20 cellular contexts compared by ENCODE assay signal in genomic region chr2:206116278-206116677, GRCh38. TPM values are rescaled to one million over a fixed set of nuclear protein-coding genes. Genes with fewer than 3 reads are reported as not detected.
DNase-seq lines count a peak whose midpoint lies in the region; ATAC-seq, FAIRE-seq and TF ChIP-seq lines count a peak whose summit lies in the region.
"Had no signal": no experiment of that assay in that cellular context is flagged by ENCODE, and none has a peak within 500 bp of the region (broad histone marks: within the 10 kb centered on the region; RNA-seq: fewer than 3 reads in every experiment).

No MANE protein-coding gene starts in this region.

- WGBS in K562 (ENCODE audit: insufficient coverage, low coverage, missing lambda C conversion rate), result 92% methylated on average over 15 of the region's 21 CpGs

- no peak overlapping the region for H3K9ac ChIP-seq in K562 (ENCODE audit: insufficient read depth in 1 of 2, low read depth in 2 of 2, low read length in 2 of 2)
- H3K9ac ChIP-seq: BLaER1 had no signal

- no TSS peak for BruUV-seq in K562 (replicated peaks; lab: Mats Ljungman, UMichigan)

- H3K27ac Mint-ChIP-seq in osteocyte (ENCODE audit: unreplicated experiment), result no peak overlapping the region
- H3K27ac Mint-ChIP-seq in activated naive CD8-positive, alpha-beta T cell treated with anti-CD3 and anti-CD28 coated beads for 36 hours, result no peak overlapping the region
- H3K27ac Mint-ChIP-seq: B cell; CD4-positive, CD25-positive, alpha-beta regulatory T cell; CD8-positive, alpha-beta T cell had no signal

- H3K4me2 ChIP-seq in K562 (ENCODE audit: insufficient read depth, low read length), result no peak overlapping the region
- H3K4me2 ChIP-seq: BLaER1 had no signal

- DNase-seq in activated CD8-positive, alpha-beta memory T cell treated with anti-CD3 and anti-CD28 coated beads for 24 hours, result peak; percentile 9
- DNase-seq in activated CD8-positive, alpha-beta memory T cell treated with anti-CD3 and anti-CD28 coated beads, Interleukin-2, amount 50 U/mL, for 48 hours, result no peak
- no peak for DNase-seq in K562 (ENCODE audit: extremely low read depth in 1 of 4, low spot score in 3 of 4)
- peak; percentile 86 for DNase-seq in mesenteric fat pad (ENCODE audit: low spot score)
- DNase-seq in osteocyte (ENCODE audit: extremely low spot score, unreplicated experiment), result peak; percentile 82
- no peak for DNase-seq in activated naive CD8-positive, alpha-beta T cell treated with anti-CD3 and anti-CD28 coated beads for 36 hours
- DNase-seq: Caco-2; CD4-positive, CD25-positive, alpha-beta regulatory T cell; CD8-positive, alpha-beta T cell; DMS153; DND-41; GOT3 had no signal

- no peaks in the 10 kb centered on the region for H3K79me2 ChIP-seq in K562 (ENCODE audit: control insufficient read depth, insufficient read depth, low read length)

- H3K36me3 Mint-ChIP-seq in osteocyte (ENCODE audit: unreplicated experiment), result peaks cover 29% of the 10 kb centered on the region
- peaks cover 45% of the 10 kb centered on the region for H3K36me3 Mint-ChIP-seq in activated naive CD8-positive, alpha-beta T cell treated with anti-CD3 and anti-CD28 coated beads for 36 hours

- H3K4me1 Mint-ChIP-seq in osteocyte (ENCODE audit: unreplicated experiment), result no peaks in the 10 kb centered on the region
- H3K4me1 Mint-ChIP-seq in activated naive CD8-positive, alpha-beta T cell treated with anti-CD3 and anti-CD28 coated beads for 36 hours, result no peaks in the 10 kb centered on the region
- H3K4me1 Mint-ChIP-seq: B cell; CD4-positive, CD25-positive, alpha-beta regulatory T cell had no signal

- no peak overlapping the region for H3K4me3 ChIP-seq in K562
- H3K4me3 ChIP-seq: BLaER1, GM12878, HAP-1 had no signal

- H3K27ac ChIP-seq in K562 (ENCODE audit: extremely low read depth, low read depth, low read length), result no peak overlapping the region
- H3K27ac ChIP-seq: 22Rv1, BLaER1, C4-2B had no signal

- peaks cover 23% of the 10 kb centered on the region; the same call in 1 of the 3 replicates for H3K36me3 ChIP-seq in K562 (ENCODE audit: control insufficient read depth, insufficient read depth, low read length)

- no peak overlapping the region for H2AFZ ChIP-seq in K562 (ENCODE audit: low read depth, low read length)

- H3K9me3 ChIP-seq in K562 (replicated peaks; ENCODE audit: control insufficient read depth, insufficient read depth, low read depth, low read length), result no peaks in the 10 kb centered on the region
- H3K9me3 ChIP-seq: Caco-2, HAP-1 had no signal

- CTCF ChIA-PET in K562 (lab: Yijun Ruan, JAX; ENCODE audit: low intra/inter-chr PET ratio), result no interaction called here

- no peaks in the 10 kb centered on the region for H4K20me1 ChIP-seq in K562 (replicated peaks; ENCODE audit: control insufficient read depth, insufficient read depth, low read length)
- H4K20me1 ChIP-seq: BLaER1 had no signal

- intact Hi-C loops in K562 (cut with micrococcal nuclease), result no loop called here

- ATAC-seq in K562 (no peak), GM18909 (IDR thresholded peaks at IDR 0.05; ENCODE audit: poor library complexity, unreplicated experiment) (no peak)
- ATAC-seq: CD8-positive, alpha-beta T cell; GM12878 had no signal

- POLR2A ChIA-PET in K562 (lab: Yijun Ruan, JAX), result interaction anchor here (0.8 to 1.5 kb wide), 3 partner anchors 12 to 43 kb away, joined by 3 to 4 read pairs (median 4); partner anchors contain the start of genes EEF1B2 and NDUFS1

- no peak for TF ChIP-seq POLR2A in K562 (conservative IDR thresholded peaks at IDR 0.05)

- no peak overlapping the region for H3K4me3 Mint-ChIP-seq in osteocyte (ENCODE audit: unreplicated experiment)
- no peak overlapping the region for H3K4me3 Mint-ChIP-seq in activated naive CD8-positive, alpha-beta T cell treated with anti-CD3 and anti-CD28 coated beads for 36 hours
- H3K4me3 Mint-ChIP-seq: B cell; CD4-positive, CD25-positive, alpha-beta regulatory T cell; CD8-positive, alpha-beta T cell had no signal

- no peak for TF ChIP-seq CTCF in K562 (IDR thresholded peaks at IDR 0.05 in 2 of 3, conservative IDR thresholded peaks at IDR 0.05 in 1 of 3; ENCODE audit: insufficient read depth in 2 of 3, low read depth in 1 of 3, low read length in 3 of 3)
- no peak for TF ChIP-seq CTCF in osteocyte (IDR thresholded peaks at IDR 0.05)

- H3K9me3 Mint-ChIP-seq in osteocyte (ENCODE audit: unreplicated experiment), result no peaks in the 10 kb centered on the region
- peaks cover 7% of the 10 kb centered on the region for H3K9me3 Mint-ChIP-seq in activated naive CD8-positive, alpha-beta T cell treated with anti-CD3 and anti-CD28 coated beads for 36 hours

- no peaks in the 10 kb centered on the region for H3K9me1 ChIP-seq in K562 (ENCODE audit: control insufficient read depth, insufficient read depth, low read length)

- H3K27me3 Mint-ChIP-seq in osteocyte (ENCODE audit: unreplicated experiment), result no peaks in the 10 kb centered on the region
- no peaks in the 10 kb centered on the region for H3K27me3 Mint-ChIP-seq in activated naive CD8-positive, alpha-beta T cell treated with anti-CD3 and anti-CD28 coated beads for 36 hours
- H3K27me3 Mint-ChIP-seq: B cell; CD4-positive, CD25-positive, alpha-beta regulatory T cell had no signal

- no peaks in the 10 kb centered on the region; a peak in 1 of 5 replicates for H3K4me1 ChIP-seq in K562 (replicated peaks in 1 of 2; ENCODE audit: control insufficient read depth in 2 of 2, insufficient read depth in 2 of 2, low read length in 2 of 2)
- H3K4me1 ChIP-seq: BLaER1, HAP-1 had no signal

- TF ChIP-seq RAD21 in K562 (CRISPR knock-in tag; conservative IDR thresholded peaks at IDR 0.05 in 1 of 2, IDR thresholded peaks at IDR 0.05 in 1 of 2), result no peak

- no peak for FAIRE-seq in K562 (lab: Jason Lieb, UNC)
- FAIRE-seq: A204.1, GM12878 had no signal

- no peaks in the 10 kb centered on the region for H3K27me3 ChIP-seq in K562 (ENCODE audit: control insufficient read depth in 2 of 2, insufficient read depth in 2 of 2, low read length in 2 of 2)
- H3K27me3 ChIP-seq: BLaER1 had no signal

- in situ Hi-C loops in K562 (cut with MboI), result no loop called here

- TF ChIP-seq EP300 in K562 (IDR thresholded peaks at IDR 0.05; ENCODE audit: low read length), result no peak

RNA-seq across cellular contexts. Expression of gene INO80D, which starts 30.3 kb away (rescaled TPM):
- total RNA-seq in K562 (2011; cell fraction: chromatin; rRNA removed; ENCODE audit: low replicate concordance), result 25.1 and 27.1 TPM in 2 replicates
- 6.3 and 7.1 TPM in 2 replicates for total RNA-seq in K562 (2011; cell fraction: nucleolus; rRNA removed)
- 9.8 and 13.5 TPM in 2 replicates for total RNA-seq in K562 (2011; cell fraction: nucleoplasm; rRNA removed)
- total RNA-seq in K562 (2014; rRNA removed), result 2.3 and 3.0 TPM in 2 replicates
- total RNA-seq in K562 (2014; rRNA removed; fragmentation: Illumina TruSeq; extraction: Trizol), result 4.0 and 4.1 TPM in 2 replicates
- total RNA-seq in K562 (2015; rRNA removed; fragmentation: Illumina TruSeq; extraction: Trizol), result 4.3 and 4.7 TPM in 2 replicates
- total RNA-seq in K562 (2021), result 7.7 and 8.1 TPM in 2 replicates
- polyA plus RNA-seq in K562 (2011; rRNA removed), result 2.9 and 3.8 TPM in 2 replicates
- polyA plus RNA-seq in K562 (2011; cell fraction: cytosol; rRNA removed), result 1.9 and 2.6 TPM in 2 replicates
- polyA plus RNA-seq in K562 (2011; cell fraction: nucleus; rRNA removed), result 7.3 and 7.8 TPM in 2 replicates
- 0.98 and 1.3 TPM in 2 replicates for polyA plus RNA-seq in K562 (2012)
- polyA plus RNA-seq in K562 (2014; fragmentation: Illumina TruSeq; extraction: Trizol), result 1.5 and 1.7 TPM in 2 replicates
- polyA plus RNA-seq in K562 (2014; fragmentation: Nextera tagmentation; extraction: Ambion mirVana), result 1 to 10 TPM in 1 of 2 experiments, under 1 TPM in 1; 0.64 to 1.4 TPM
- polyA plus RNA-seq in K562 (2014; rRNA removed), result 1.7 and 1.9 TPM in 2 replicates
- polyA minus RNA-seq in K562 (2011; rRNA and poly(A)+ RNA removed), result 16.1 and 21.9 TPM in 2 replicates
- polyA minus RNA-seq in K562 (2011; cell fraction: cytosol; rRNA and poly(A)+ RNA removed), result 6.4 and 9.0 TPM in 2 replicates
- 6.7 and 12.4 TPM in 2 replicates for polyA minus RNA-seq in K562 (2011; cell fraction: nucleus; rRNA and poly(A)+ RNA removed)
- total RNA-seq in mesenteric fat pad, result 22.1 TPM
- total RNA-seq in osteocyte, result 16.2 and 18.9 TPM in 2 replicates
- total RNA-seq in activated naive CD8-positive, alpha-beta T cell treated with anti-CD3 and anti-CD28 coated beads for 36 hours, result 10 to 100 TPM; 15.6 to 16.4 TPM

RNA-seq across cellular contexts. Expression of gene NDUFS1, which starts 43.0 kb away (rescaled TPM):
- 68.9 and 88.3 TPM in 2 replicates for total RNA-seq in K562 (2011; cell fraction: chromatin; rRNA removed; ENCODE audit: low replicate concordance)
- total RNA-seq in K562 (2011; cell fraction: nucleolus; rRNA removed), result 32.9 and 35.0 TPM in 2 replicates
- total RNA-seq in K562 (2011; cell fraction: nucleoplasm; rRNA removed), result 27.6 and 34.6 TPM in 2 replicates
- total RNA-seq in K562 (2014; rRNA removed) (86.8 and 92.7 TPM in 2 replicates), K562 (2014; rRNA removed; fragmentation: Illumina TruSeq; extraction: Trizol) (118 and 143 TPM in 2 replicates), K562 (2015; rRNA removed; fragmentation: Illumina TruSeq; extraction: Trizol) (86.5 and 91.5 TPM in 2 replicates), K562 (2021) (87.9 and 90.5 TPM in 2 replicates), mesenteric fat pad (91.1 TPM), osteocyte (90.5 and 97.2 TPM in 2 replicates)
- polyA plus RNA-seq in K562 (2011; rRNA removed) (84.7 and 130 TPM in 2 replicates), K562 (2014; fragmentation: Illumina TruSeq; extraction: Trizol) (99.8 and 102 TPM in 2 replicates), K562 (2014; fragmentation: Nextera tagmentation; extraction: Ambion mirVana) (100 to 1,000 TPM in 1 of 2 experiments, 10 to 100 TPM in 1; 75.0 to 116 TPM), K562 (2014; rRNA removed) (76.8 and 77.4 TPM in 2 replicates)
- polyA plus RNA-seq in K562 (2011; cell fraction: cytosol; rRNA removed), result 43.2 and 72.6 TPM in 2 replicates
- polyA plus RNA-seq in K562 (2011; cell fraction: nucleus; rRNA removed), result 33.4 and 43.8 TPM in 2 replicates
- polyA plus RNA-seq in K562 (2012), result 49.5 and 75.8 TPM in 2 replicates
- polyA minus RNA-seq in K562 (2011; rRNA and poly(A)+ RNA removed), result 220 and 255 TPM in 2 replicates
- 43.6 and 56.6 TPM in 2 replicates for polyA minus RNA-seq in K562 (2011; cell fraction: cytosol; rRNA and poly(A)+ RNA removed)
- 21.1 and 33.7 TPM in 2 replicates for polyA minus RNA-seq in K562 (2011; cell fraction: nucleus; rRNA and poly(A)+ RNA removed)
- 100 to 1,000 TPM in 1 of 2 experiments, 10 to 100 TPM in 1; 95.5 to 102 TPM for total RNA-seq in activated naive CD8-positive, alpha-beta T cell treated with anti-CD3 and anti-CD28 coated beads for 36 hours

RNA-seq across cellular contexts. Expression of gene EEF1B2, which starts 43.4 kb away (rescaled TPM):
- total RNA-seq in K562 (2011; cell fraction: chromatin; rRNA removed; ENCODE audit: low replicate concordance), result 135 and 187 TPM in 2 replicates
- total RNA-seq in K562 (2011; cell fraction: nucleolus; rRNA removed), result 187 and 222 TPM in 2 replicates
- total RNA-seq in K562 (2011; cell fraction: nucleoplasm; rRNA removed), result 292 and 475 TPM in 2 replicates
- total RNA-seq in K562 (2014; rRNA removed) (522 and 628 TPM in 2 replicates), K562 (2014; rRNA removed; fragmentation: Illumina TruSeq; extraction: Trizol) (893 and 908 TPM in 2 replicates), K562 (2015; rRNA removed; fragmentation: Illumina TruSeq; extraction: Trizol) (878 and 910 TPM in 2 replicates), K562 (2021) (643 and 674 TPM in 2 replicates), mesenteric fat pad (470 TPM), osteocyte (425 and 433 TPM in 2 replicates)
- polyA plus RNA-seq in K562 (2011; rRNA removed) (920 and 1,079 TPM in 2 replicates), K562 (2014; fragmentation: Illumina TruSeq; extraction: Trizol) (748 and 796 TPM in 2 replicates), K562 (2014; fragmentation: Nextera tagmentation; extraction: Ambion mirVana) (1,000 to 10,000 TPM in 1 of 2 experiments, 100 to 1,000 TPM in 1; 943 to 1,148 TPM), K562 (2014; rRNA removed) (803 and 861 TPM in 2 replicates)
- polyA plus RNA-seq in K562 (2011; cell fraction: cytosol; rRNA removed), result 534 and 569 TPM in 2 replicates
- polyA plus RNA-seq in K562 (2011; cell fraction: nucleus; rRNA removed), result 267 and 351 TPM in 2 replicates
- 728 and 753 TPM in 2 replicates for polyA plus RNA-seq in K562 (2012)
- polyA minus RNA-seq in K562 (2011; rRNA and poly(A)+ RNA removed), result 835 and 884 TPM in 2 replicates
- 251 and 265 TPM in 2 replicates for polyA minus RNA-seq in K562 (2011; cell fraction: cytosol; rRNA and poly(A)+ RNA removed)
- polyA minus RNA-seq in K562 (2011; cell fraction: nucleus; rRNA and poly(A)+ RNA removed), result 108 and 155 TPM in 2 replicates
- total RNA-seq in activated naive CD8-positive, alpha-beta T cell treated with anti-CD3 and anti-CD28 coated beads for 36 hours, result 1,000 to 10,000 TPM; 1,128 to 1,176 TPM

Comparison
In these comparisons a context has a peak if more than half of its experiments do, and no peak if none do; other contexts are left out.
1. DNase-seq: peak in activated CD8-positive, alpha-beta memory T cell treated with anti-CD3 and anti-CD28 coated beads for 24 hours (single experiment), mesenteric fat pad (single experiment) and osteocyte (single experiment); none in activated CD8-positive, alpha-beta memory T cell treated with anti-CD3 and anti-CD28 coated beads, Interleukin-2, amount 50 U/mL, for 48 hours (single experiment), K562 (0 of 4) and activated naive CD8-positive, alpha-beta T cell treated with anti-CD3 and anti-CD28 coated beads for 36 hours (single experiment).